8 cellular contexts compared by ENCODE assay signal in genomic region chr15:59349715-59350420, GRCh38. TPM values are rescaled to one million over a fixed set of nuclear protein-coding genes. Genes with fewer than 3 reads are reported as not detected.
A peak's percentile ranks its signal among the peaks of the same experiment; 100 is the strongest.
DNase-seq lines count a peak whose midpoint lies in the region; ATAC-seq and TF ChIP-seq lines count a peak whose summit lies in the region.

No MANE protein-coding gene starts in this region.

- POLR2A ChIA-PET in MCF 10A (lab: Yijun Ruan, JAX), result interaction anchor here (0.7 to 3.1 kb wide), 18 partner anchors 9 to 184 kb away, joined by 3 to 47 read pairs (median 4); partner anchors contain the start of gene MYO1E

- TSS peak; percentile 41 for BruUV-seq in MCF 10A (replicated peaks; lab: Mats Ljungman, UMichigan)

- H3K4me1 Mint-ChIP-seq in MCF 10A (ENCODE audit: insufficient read depth, unreplicated experiment), result peaks cover 33% of the 10 kb centered on the region

- H3K4me3 Mint-ChIP-seq in MCF 10A (ENCODE audit: unreplicated experiment), result peak overlapping the region; percentile 42

- no peak for ATAC-seq in GM18867 (IDR thresholded peaks at IDR 0.05; ENCODE audit: unreplicated experiment)
- no peak for ATAC-seq in HG03457 (IDR thresholded peaks at IDR 0.05; ENCODE audit: unreplicated experiment)

- intact Hi-C loops in MCF 10A (cut with micrococcal nuclease), result loop anchor here (5.0 kb wide), 1 partner anchor 43 kb away; no protein-coding TSS in a partner anchor

- no peaks in the 10 kb centered on the region for H3K27me3 Mint-ChIP-seq in MCF 10A (ENCODE audit: insufficient read depth, unreplicated experiment)

- TF ChIP-seq CTCF in MCF 10A (IDR thresholded peaks at IDR 0.05; ENCODE audit: unreplicated experiment), result no peak

- CTCF ChIA-PET in MCF 10A (lab: Yijun Ruan, JAX), result interaction anchor here (0.7 to 1.3 kb wide), 2 partner anchors 9 to 14 kb away, joined by 3 read pairs; no protein-coding TSS in a partner anchor

- DNase-seq in GM04503 (ENCODE audit: low read depth), result peak; percentile 73
- peak; percentile 95 for DNase-seq in M059J (ENCODE audit: low read depth)
- peak; percentile 94 for DNase-seq in MCF 10A (ENCODE audit: unreplicated experiment)
- DNase-seq in lung microvascular endothelial cell (ENCODE audit: low read depth in 2 of 2), result peak; percentile 57 to 94
- no peak for DNase-seq in NCI-H510A treated with DMSO at 0.1 percent for 48 hours (lab: John Stamatoyannopoulos, UW)
- DNase-seq in NCI-H187 treated with DMSO at 0.1 percent for 48 hours (lab: John Stamatoyannopoulos, UW), result no peak

- peak overlapping the region; percentile 92 for H3K27ac Mint-ChIP-seq in MCF 10A (ENCODE audit: low read depth, unreplicated experiment)

- H3K36me3 Mint-ChIP-seq in MCF 10A (ENCODE audit: insufficient read depth, unreplicated experiment), result peaks cover 20% of the 10 kb centered on the region

- no peaks in the 10 kb centered on the region for H3K9me3 Mint-ChIP-seq in MCF 10A (ENCODE audit: unreplicated experiment)

RNA-seq across cellular contexts. Expression of gene MYO1E, which starts 22.8 kb away (rescaled TPM):
- total RNA-seq in M059J (2014; rRNA removed; shearing (Covaris generic)), result 131 and 141 TPM in 2 replicates
- total RNA-seq in MCF 10A (2022), result 116 and 121 TPM in 2 replicates
- 12.1 and 19.2 TPM in 2 replicates for total RNA-seq in lung microvascular endothelial cell

Comparison
In these comparisons a context has a peak if more than half of its experiments do, and no peak if none do; other contexts are left out.
1. DNase-seq: peak in GM04503 (single experiment), M059J (single experiment), MCF 10A (single experiment) and lung microvascular endothelial cell (2 of 2); none in NCI-H510A treated with DMSO at 0.1 percent for 48 hours (single experiment) and NCI-H187 treated with DMSO at 0.1 percent for 48 hours (single experiment).